1 cellular context compared by ENCODE assay signal in genomic region chr4:8268901-8269534, GRCh38.
TF ChIP-seq lines count a peak whose summit lies in the region.

No MANE protein-coding gene starts in this region.

TF ChIP-seq in endothelial cell of umbilical vein, 7 proteins besides CTCF, POLR2A, EP300 and RAD21:
- TF ChIP-seq GATA2 (IDR thresholded peaks at IDR 0.05; ENCODE audit: insufficient read depth, insufficient read length, low read depth, low read length) (no peak), JUN (IDR thresholded peaks at IDR 0.05; ENCODE audit: borderline replicate concordance, insufficient read depth, insufficient read length, low read depth) (no peak), MYC (IDR thresholded peaks at IDR 0.05; ENCODE audit: low read depth, low read length) (no peak), POLR2AphosphoS5 (IDR thresholded peaks at IDR 0.05; ENCODE audit: insufficient read depth, low read depth, low read length) (no peak), EZH2 (IDR thresholded peaks at IDR 0.05; ENCODE audit: borderline replicate concordance, low read depth, low read length, severe bottlenecking) (no peak), FOS (IDR thresholded peaks at IDR 0.05; ENCODE audit: borderline replicate concordance, insufficient read depth, low read length) (no peak)
- TF ChIP-seq, protein P1, sequence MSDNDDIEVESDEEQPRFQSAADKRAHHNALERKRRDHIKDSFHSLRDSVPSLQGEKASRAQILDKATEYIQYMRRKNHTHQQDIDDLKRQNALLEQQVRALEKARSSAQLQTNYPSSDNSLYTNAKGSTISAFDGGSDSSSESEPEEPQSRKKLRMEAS (IDR thresholded peaks at IDR 0.05; ENCODE audit: insufficient read depth, insufficient read length): no peak
